ENCODE assay signal across 9 cellular contexts in genomic region chr14:29926228-29926627, GRCh38. TPM values are rescaled to one million over a fixed set of nuclear protein-coding genes. Genes with fewer than 3 reads are reported as not detected.
A peak's percentile ranks its signal among the peaks of the same experiment; 100 is the strongest.
DNase-seq lines count a peak whose midpoint lies in the region; ATAC-seq, FAIRE-seq and TF ChIP-seq lines count a peak whose summit lies in the region.
"Had no signal": no experiment of that assay in that cellular context is flagged by ENCODE, and none has a peak within 500 bp of the region (broad histone marks: within the 10 kb centered on the region; RNA-seq: fewer than 3 reads in every experiment).

No MANE protein-coding gene starts in this region.

- TF ChIP-seq CTCF in upper lobe of right lung (IDR thresholded peaks at IDR 0.05), result no peak

- peaks cover 43% of the 10 kb centered on the region for H3K27me3 Mint-ChIP-seq in activated naive CD4-positive, alpha-beta T cell treated with anti-CD3 and anti-CD28 coated beads, Interleukin-2, amount 50 U/mL, for 24 hours

- no peak for DNase-seq in activated naive CD4-positive, alpha-beta T cell (lab: John Stamatoyannopoulos, UW)
- DNase-seq in caudate nucleus (lab: John Stamatoyannopoulos, UW) (no peak), mesendoderm (peak; percentile 77), upper lobe of right lung (no peak), GM19239 (ENCODE audit: insufficient read length, low spot score) (no peak)
- no peak for DNase-seq in activated T-cell treated with anti-CD3 and anti-CD28 coated beads, Interleukin-2, amount 50 U/mL, for 1 hour

- no peak overlapping the region for H3K27ac Mint-ChIP-seq in activated naive CD4-positive, alpha-beta T cell treated with anti-CD3 and anti-CD28 coated beads, Interleukin-2, amount 50 U/mL, for 24 hours

- peaks cover 16% of the 10 kb centered on the region for H3K79me2 ChIP-seq in mesendoderm (ENCODE audit: control insufficient read depth, insufficient read depth, low read length)

- H3K4me3 ChIP-seq in mesendoderm (ENCODE audit: low read length) (peak overlapping the region; percentile 9), upper lobe of right lung (peak overlapping the region; percentile 73)

- H3K27me3 ChIP-seq in mesendoderm (ENCODE audit: insufficient read depth, low read length, poor library complexity) (no peaks in the 10 kb centered on the region), upper lobe of right lung (no peaks in the 10 kb centered on the region)

- H3K23ac ChIP-seq in mesendoderm (ENCODE audit: low read length), result no peak overlapping the region

- no peak for FAIRE-seq in GM19239 (lab: Jason Lieb, UNC)

- peaks cover 2% of the 10 kb centered on the region for H3K4me1 ChIP-seq in mesendoderm (ENCODE audit: control insufficient read depth, low read depth, low read length)
- peaks cover 6% of the 10 kb centered on the region for H3K4me1 ChIP-seq in upper lobe of right lung

- peak overlapping the region; percentile 75 for H3K9ac ChIP-seq in mesendoderm (ENCODE audit: low read length)

- no peak overlapping the region for H2AK5ac ChIP-seq in mesendoderm (ENCODE audit: low read length)

- no peak overlapping the region for H2BK15ac ChIP-seq in mesendoderm (replicated peaks; ENCODE audit: low read depth)

- no peak overlapping the region for H4K5ac ChIP-seq in mesendoderm (ENCODE audit: low read length)

- peak overlapping the region; percentile 63 for H3K56ac ChIP-seq in mesendoderm (ENCODE audit: low read length)

- peak overlapping the region; percentile 75 for H3K4me3 Mint-ChIP-seq in activated naive CD4-positive, alpha-beta T cell treated with anti-CD3 and anti-CD28 coated beads, Interleukin-2, amount 50 U/mL, for 24 hours

- H3K4ac ChIP-seq in mesendoderm (ENCODE audit: low read depth, low read length), result no peak overlapping the region

- no peak overlapping the region for H3K18ac ChIP-seq in mesendoderm (ENCODE audit: low read length)

- peak overlapping the region; percentile 87 for H3K4me2 ChIP-seq in mesendoderm (ENCODE audit: low read length)

- WGBS in mesendoderm (ENCODE audit: extremely low coverage, insufficient coverage, low lambda C conversion rate), result no CpG with 5 or more reads among the region's 8 CpGs

- H4K8ac ChIP-seq in mesendoderm (ENCODE audit: low read depth, low read length), result no peak overlapping the region

- peaks cover 8% of the 10 kb centered on the region for H3K4me1 Mint-ChIP-seq in activated naive CD4-positive, alpha-beta T cell treated with anti-CD3 and anti-CD28 coated beads, Interleukin-2, amount 50 U/mL, for 24 hours

- no peaks in the 10 kb centered on the region for H3K9me3 ChIP-seq in upper lobe of right lung

- no peaks in the 10 kb centered on the region for H3K36me3 Mint-ChIP-seq in activated naive CD4-positive, alpha-beta T cell treated with anti-CD3 and anti-CD28 coated beads, Interleukin-2, amount 50 U/mL, for 24 hours

- H3K27ac ChIP-seq in caudate nucleus (ENCODE audit: low read depth, low read length) (peak overlapping the region; percentile 65), mesendoderm (ENCODE audit: low read depth, low read length) (peak overlapping the region; percentile 29), upper lobe of right lung (no peak overlapping the region)

- H3K36me3 ChIP-seq in mesendoderm (ENCODE audit: control insufficient read depth, insufficient read depth, low read length) (no peaks in the 10 kb centered on the region), upper lobe of right lung (no peaks in the 10 kb centered on the region)

- peak overlapping the region; percentile 48 for H2BK5ac ChIP-seq in mesendoderm (ENCODE audit: low read length)

- no peak for ATAC-seq in upper lobe of right lung
- no peak for ATAC-seq in GM21529 (IDR thresholded peaks at IDR 0.05; ENCODE audit: unreplicated experiment)

- intact Hi-C loops in upper lobe of right lung (cut with DNase I), result no loop called here

- H2BK120ac ChIP-seq in mesendoderm (ENCODE audit: low read depth, low read length), result no peak overlapping the region

- H3K9me3 Mint-ChIP-seq in activated naive CD4-positive, alpha-beta T cell treated with anti-CD3 and anti-CD28 coated beads, Interleukin-2, amount 50 U/mL, for 24 hours, result peaks cover 10% of the 10 kb centered on the region

- H3K79me1 ChIP-seq in mesendoderm (ENCODE audit: low read length), result no peaks in the 10 kb centered on the region

RNA-seq across cellular contexts. Expression of gene PRKD1, which starts 1.4 kb away (rescaled TPM):
- polyA plus RNA-seq in mesendoderm (2013, experiment 1 of 2), result 9.5 TPM
- polyA plus RNA-seq in mesendoderm (2013, experiment 2 of 2), result 8.6 TPM
- 17.2 TPM for total RNA-seq in upper lobe of right lung
- total RNA-seq: T-helper 2 cell treated with Interferon-gamma antibody and Interleukin-4, amounts not matched to agents 100 ng/mL and 5 ng/mL, for 36 hours had no signal
